8 cellular contexts compared by ENCODE assay signal in the genomic region with DNA sequence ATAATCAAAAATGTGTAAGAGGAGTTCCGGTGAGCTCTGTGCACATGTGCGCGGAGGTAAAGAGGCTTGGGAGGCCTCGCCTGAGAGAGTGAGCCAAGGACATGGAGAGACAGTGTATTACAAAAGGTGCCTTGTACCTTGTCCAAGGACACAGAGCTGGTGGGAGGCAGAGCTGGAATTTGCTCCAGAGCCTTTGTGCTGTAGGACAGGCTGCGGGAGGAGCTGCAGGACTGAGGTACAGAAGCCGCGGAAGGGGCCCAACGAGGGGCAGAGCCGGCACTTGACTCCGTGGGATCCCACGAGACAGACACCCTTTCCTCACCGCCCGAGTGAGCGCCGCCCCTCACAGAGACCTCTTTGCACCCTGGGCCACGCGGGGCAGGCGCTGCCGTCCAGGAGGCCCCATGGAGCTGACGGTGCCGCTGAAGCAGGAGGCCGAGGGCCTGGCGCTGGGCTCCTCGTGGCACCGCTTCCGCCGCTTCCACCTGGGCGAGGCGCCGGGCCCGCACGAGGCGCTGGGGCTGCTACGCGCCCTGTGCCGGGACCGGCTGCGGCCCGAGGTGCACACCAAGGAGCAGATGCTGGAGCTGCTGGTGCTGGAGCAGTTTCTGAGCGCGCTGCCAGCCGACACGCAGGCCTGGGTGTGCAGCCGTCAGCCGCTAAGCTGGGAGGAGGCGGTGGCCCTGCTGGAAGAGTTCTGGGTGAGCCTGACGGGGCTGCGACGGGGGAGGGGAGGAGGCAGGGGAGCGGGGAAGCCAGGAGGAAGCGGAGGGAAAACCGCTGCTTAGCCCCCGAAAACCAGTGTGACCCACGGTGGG.
DNase-seq lines count a peak whose midpoint lies in the region; ATAC-seq and TF ChIP-seq lines count a peak whose summit lies in the region.

No MANE protein-coding gene starts in this region.

- no peaks in the 10 kb centered on the region for H3K9me3 ChIP-seq in HUES6 (ENCODE audit: control insufficient read depth, insufficient read depth, low read depth, low read length)
- no peaks in the 10 kb centered on the region for H3K9me3 ChIP-seq in iPS-18a (ENCODE audit: control insufficient read depth, low read depth, low read length)
- no peaks in the 10 kb centered on the region for H3K9me3 ChIP-seq in spleen

- H3K9ac ChIP-seq in HUES6 (ENCODE audit: low read length) = peak overlapping the region; percentile 69
- H3K9ac ChIP-seq in iPS-18a (ENCODE audit: low read length) = peak overlapping the region; percentile 7

- intact Hi-C loops in spleen (cut with DNase I; ENCODE audit: low total_unique reads) = no loop called here

- peak; percentile 29 for ATAC-seq in activated naive CD8-positive, alpha-beta T cell treated with anti-CD3 and anti-CD28 coated beads, Interleukin-2, amount 50 U/mL, for 24 hours
- no peak for ATAC-seq in HG02610 (IDR thresholded peaks at IDR 0.05; ENCODE audit: unreplicated experiment)
- no peak for ATAC-seq in GM21423 (IDR thresholded peaks at IDR 0.05; ENCODE audit: unreplicated experiment)

- H3K4me3 Mint-ChIP-seq in activated naive CD8-positive, alpha-beta T cell treated with anti-CD3 and anti-CD28 coated beads, Interleukin-2, amount 50 U/mL, for 24 hours = no peak overlapping the region

- no peaks in the 10 kb centered on the region for H3K9me3 Mint-ChIP-seq in activated naive CD8-positive, alpha-beta T cell treated with anti-CD3 and anti-CD28 coated beads, Interleukin-2, amount 50 U/mL, for 24 hours

- peaks cover 12% of the 10 kb centered on the region for H3K4me1 Mint-ChIP-seq in activated naive CD8-positive, alpha-beta T cell treated with anti-CD3 and anti-CD28 coated beads, Interleukin-2, amount 50 U/mL, for 24 hours

- TF ChIP-seq CTCF in spleen (IDR thresholded peaks at IDR 0.05 in 8 of 11, conservative IDR thresholded peaks at IDR 0.05 in 3 of 11) = no peak

- no peak overlapping the region for H3K27ac ChIP-seq in HUES6 (ENCODE audit: low read depth, low read length)
- no peak overlapping the region for H3K27ac ChIP-seq in iPS-18a (ENCODE audit: low read length)
- H3K27ac ChIP-seq in spleen = peak overlapping the region in 1 of 8 donors; percentile 13

- H3K4me1 ChIP-seq in HUES6 (ENCODE audit: control insufficient read depth, insufficient read depth, low read length) = peaks cover 13% of the 10 kb centered on the region
- H3K4me1 ChIP-seq in iPS-18a (ENCODE audit: control insufficient read depth, low read depth, low read length) = no peaks in the 10 kb centered on the region
- H3K4me1 ChIP-seq in spleen = peaks cover 0 to 14% (median 9%) of the 10 kb centered on the region in 6 donors

- peak overlapping the region; percentile 47 for H3K4me3 ChIP-seq in HUES6 (ENCODE audit: low read depth, low read length)
- H3K4me3 ChIP-seq in iPS-18a (ENCODE audit: low read length) = no peak overlapping the region
- H3K4me3 ChIP-seq in spleen = peak overlapping the region in 7 of 8 donors; percentile 18 to 58 (median 27)

- H3K27me3 ChIP-seq in HUES6 (ENCODE audit: control insufficient read depth, insufficient read depth, low read length) (no peaks in the 10 kb centered on the region), iPS-18a (ENCODE audit: control insufficient read depth, insufficient read depth, low read length) (no peaks in the 10 kb centered on the region), spleen (replicated peaks in 1 of 7) (peaks cover 0 to 15% (median 0%) of the 10 kb centered on the region in 7 donors)

- H3K36me3 Mint-ChIP-seq in activated naive CD8-positive, alpha-beta T cell treated with anti-CD3 and anti-CD28 coated beads, Interleukin-2, amount 50 U/mL, for 24 hours (ENCODE audit: low read depth) = no peaks in the 10 kb centered on the region

- WGBS in spleen, 5 donors = 22 to 37% (median 30%) methylated on average over 34 to 54 of the region's 54 CpGs

- H3K27me3 Mint-ChIP-seq in activated naive CD8-positive, alpha-beta T cell treated with anti-CD3 and anti-CD28 coated beads, Interleukin-2, amount 50 U/mL, for 24 hours = peaks cover 4% of the 10 kb centered on the region

- H3K36me3 ChIP-seq in HUES6 (ENCODE audit: control insufficient read depth, insufficient read depth, low read length) (no peaks in the 10 kb centered on the region), iPS-18a (ENCODE audit: control insufficient read depth, low read depth, low read length) (no peaks in the 10 kb centered on the region), spleen (no peaks in the 10 kb centered on the region)

- no peak for TF ChIP-seq POLR2A in spleen (IDR thresholded peaks at IDR 0.05)

- peak; percentile 7 for DNase-seq in activated naive CD8-positive, alpha-beta T cell treated with anti-CD3 and anti-CD28 coated beads, Interleukin-2, amount 50 U/mL, for 24 hours
- peak; percentile 77 for DNase-seq in spleen
- DNase-seq in stimulated activated CD8-positive, alpha-beta memory T cell treated with anti-CD3 and anti-CD28 coated beads, Interleukin-4, amount 100 ng/mL, for 48 hours = no peak
- no peak for DNase-seq in NCI-H2081 treated with DMSO at 0.1 percent for 48 hours (lab: John Stamatoyannopoulos, UW)

- H3K27ac Mint-ChIP-seq in activated naive CD8-positive, alpha-beta T cell treated with anti-CD3 and anti-CD28 coated beads, Interleukin-2, amount 50 U/mL, for 24 hours = no peak overlapping the region

Comparison
In these comparisons a context has a peak if more than half of its experiments do, and no peak if none do; other contexts are left out.
1. DNase-seq: peak in activated naive CD8-positive, alpha-beta T cell treated with anti-CD3 and anti-CD28 coated beads, Interleukin-2, amount 50 U/mL, for 24 hours (single experiment) and spleen (single experiment); none in stimulated activated CD8-positive, alpha-beta memory T cell treated with anti-CD3 and anti-CD28 coated beads, Interleukin-4, amount 100 ng/mL, for 48 hours (single experiment) and NCI-H2081 treated with DMSO at 0.1 percent for 48 hours (single experiment).